17 cellular contexts compared by ENCODE assay signal in the genomic region with DNA sequence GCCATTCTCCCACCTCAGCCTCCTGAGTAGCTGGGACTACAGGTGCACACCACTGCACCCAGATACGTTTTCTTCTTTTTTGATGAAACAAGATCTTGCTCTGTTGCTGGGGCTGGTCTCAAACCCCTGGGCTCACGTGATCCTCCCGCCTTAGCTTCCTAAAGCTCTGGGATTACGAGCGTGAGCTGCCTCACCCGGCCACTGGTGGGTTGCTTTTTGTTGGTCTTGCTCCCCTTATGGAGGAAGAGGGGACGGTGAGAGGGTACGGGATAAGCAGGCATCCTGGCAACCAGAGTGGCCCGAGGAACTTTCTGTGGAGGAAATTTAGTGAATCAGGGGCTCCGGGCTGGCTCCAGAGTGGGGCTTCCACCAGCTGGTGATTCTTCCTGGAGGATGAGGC.
DNase-seq lines count a peak whose midpoint lies in the region; ATAC-seq and TF ChIP-seq lines count a peak whose summit lies in the region.
"Had no signal": no experiment of that assay in that cellular context is flagged by ENCODE, and none has a peak within 500 bp of the region (broad histone marks: within the 10 kb centered on the region; RNA-seq: fewer than 3 reads in every experiment).

No MANE protein-coding gene starts in this region.

- H3K4me1 Mint-ChIP-seq in CD4-positive, CD25-positive, alpha-beta regulatory T cell, result peaks cover 0 to 8% (median 5%) of the 10 kb centered on the region in 4 donors
- H3K4me1 Mint-ChIP-seq in glutamatergic neuron (ENCODE audit: low read depth, unreplicated experiment), result peaks cover 9% of the 10 kb centered on the region
- no peaks in the 10 kb centered on the region for H3K4me1 Mint-ChIP-seq in activated T-cell treated with anti-CD3 and anti-CD28 coated beads, Interleukin-2, amount 50 U/mL, for 4 hours (ENCODE audit: low read depth)

- H3K27ac Mint-ChIP-seq in CD4-positive, CD25-positive, alpha-beta regulatory T cell, result peak overlapping the region in 2 of 3 donors; percentile 43 to 52
- no peak overlapping the region for H3K27ac Mint-ChIP-seq in glutamatergic neuron (ENCODE audit: unreplicated experiment)
- H3K27ac Mint-ChIP-seq: CD4-positive, alpha-beta T cell had no signal

- DNase-seq in BE2C, result peak; percentile 0
- no peak for DNase-seq in CD4-positive, CD25-positive, alpha-beta regulatory T cell
- DNase-seq in glutamatergic neuron, result peak; percentile 3
- DNase-seq in sigmoid colon, result peak; percentile 38
- DNase-seq in NCI-H446 treated with DMSO at 0.1 percent for 48 hours (lab: John Stamatoyannopoulos, UW), result no peak
- no peak for DNase-seq in activated T-cell treated with anti-CD3 and anti-CD28 coated beads, Interleukin-2, amount 50 U/mL, for 4 hours
- DNase-seq in MG63, result no peak
- DNase-seq: DMS79 treated with DMSO at 0.1 percent for 48 hours, H7, NCI-H1048, NCI-H1436 treated with DMSO at 0.1 percent for 48 hours, NCI-H2081, NCI-H510A, NCI-H774 had no signal

- TF ChIP-seq POLR2A in sigmoid colon (IDR thresholded peaks at IDR 0.05), result no peak

- H3K36me3 ChIP-seq in BE2C, result peaks cover 33% of the 10 kb centered on the region
- H3K36me3 ChIP-seq in CD4-positive, CD25-positive, alpha-beta regulatory T cell (ENCODE audit: control insufficient read depth, insufficient read depth, low read length), result peaks cover 84% of the 10 kb centered on the region
- peaks cover 5 to 90% (median 29%) of the 10 kb centered on the region in 4 donors for H3K36me3 ChIP-seq in sigmoid colon
- H3K36me3 ChIP-seq in MG63, result peaks cover 10% of the 10 kb centered on the region; the same call in 1 of the 2 replicates

- no peak overlapping the region for H3K27ac ChIP-seq in CD4-positive, CD25-positive, alpha-beta regulatory T cell (ENCODE audit: insufficient read depth, low read length, poor library complexity, severe bottlenecking)
- no peak overlapping the region for H3K27ac ChIP-seq in sigmoid colon
- H3K27ac ChIP-seq: KMS-11, RWPE1 had no signal

- H3K36me3 Mint-ChIP-seq in CD4-positive, CD25-positive, alpha-beta regulatory T cell, result peaks cover 69% of the 10 kb centered on the region
- H3K36me3 Mint-ChIP-seq in glutamatergic neuron (ENCODE audit: unreplicated experiment), result peaks cover 29% of the 10 kb centered on the region
- peaks cover 70% of the 10 kb centered on the region for H3K36me3 Mint-ChIP-seq in activated T-cell treated with anti-CD3 and anti-CD28 coated beads, Interleukin-2, amount 50 U/mL, for 4 hours (ENCODE audit: insufficient read depth)

- WGBS in sigmoid colon, 2 donors, result 97% methylated on average over 10 of the region's 10 CpGs

- no peak overlapping the region for H3K4me3 Mint-ChIP-seq in CD4-positive, CD25-positive, alpha-beta regulatory T cell
- no peak overlapping the region for H3K4me3 Mint-ChIP-seq in glutamatergic neuron (ENCODE audit: unreplicated experiment)
- H3K4me3 Mint-ChIP-seq in activated T-cell treated with anti-CD3 and anti-CD28 coated beads, Interleukin-2, amount 50 U/mL, for 4 hours, result no peak overlapping the region
- H3K4me3 Mint-ChIP-seq: CD4-positive, alpha-beta T cell had no signal

- H3K27me3 ChIP-seq in BE2C (no peaks in the 10 kb centered on the region), sigmoid colon (no peaks in the 10 kb centered on the region), MG63 (no peaks in the 10 kb centered on the region)
- no peaks in the 10 kb centered on the region for H3K27me3 ChIP-seq in CD4-positive, CD25-positive, alpha-beta regulatory T cell (ENCODE audit: control insufficient read depth, insufficient read depth, low read length)

- no peaks in the 10 kb centered on the region for H3K4me1 ChIP-seq in BE2C
- no peaks in the 10 kb centered on the region for H3K4me1 ChIP-seq in CD4-positive, CD25-positive, alpha-beta regulatory T cell (ENCODE audit: control insufficient read depth, insufficient read depth, low read length, poor library complexity, severe bottlenecking)
- peaks cover 0 to 23% (median 14%) of the 10 kb centered on the region in 4 donors for H3K4me1 ChIP-seq in sigmoid colon

- H3K9me3 ChIP-seq in BE2C (0 out of 2 replicates have a peak, but pooled peaks cover 3% of the 10 kb centered on the region), sigmoid colon (peaks cover 0 to 8% (median 1%) of the 10 kb centered on the region in 4 donors), MG63 (peaks cover 6% of the 10 kb centered on the region)
- H3K9me3 ChIP-seq in CD4-positive, CD25-positive, alpha-beta regulatory T cell (ENCODE audit: control insufficient read depth in 2 of 2, low read length in 2 of 2), result peaks cover 19 to 28% of the 10 kb centered on the region in 2 experiments

- TF ChIP-seq CTCF in BE2C (IDR thresholded peaks at IDR 0.05; ENCODE audit: low read depth, low read length) (no peak), glutamatergic neuron (IDR thresholded peaks at IDR 0.05; ENCODE audit: partially characterized antibody, unreplicated experiment) (no peak), sigmoid colon (IDR thresholded peaks at IDR 0.05) (no peak)

- no peak for ATAC-seq in CD4-positive, CD25-positive, alpha-beta regulatory T cell (ENCODE audit: low read depth in 2 of 2)
- no peak for ATAC-seq in activated T-cell treated with anti-CD3 and anti-CD28 coated beads, Interleukin-2, amount 50 U/mL, for 4 hours

- no peaks in the 10 kb centered on the region for H3K27me3 Mint-ChIP-seq in CD4-positive, CD25-positive, alpha-beta regulatory T cell
- H3K27me3 Mint-ChIP-seq in glutamatergic neuron (ENCODE audit: unreplicated experiment), result peaks cover 14% of the 10 kb centered on the region
- no peaks in the 10 kb centered on the region for H3K27me3 Mint-ChIP-seq in activated T-cell treated with anti-CD3 and anti-CD28 coated beads, Interleukin-2, amount 50 U/mL, for 4 hours (ENCODE audit: low read depth)
- H3K27me3 Mint-ChIP-seq: CD4-positive, alpha-beta T cell had no signal

- TF ChIP-seq EP300 in sigmoid colon (IDR thresholded peaks at IDR 0.05), result no peak

- intact Hi-C loops in sigmoid colon (cut with DNase I), result no loop called here

- H3K9me3 Mint-ChIP-seq in CD4-positive, CD25-positive, alpha-beta regulatory T cell, result peaks cover 0 to 18% (median 11%) of the 10 kb centered on the region in 7 donors
- H3K9me3 Mint-ChIP-seq in glutamatergic neuron (ENCODE audit: unreplicated experiment), result peaks cover 16% of the 10 kb centered on the region
- H3K9me3 Mint-ChIP-seq in activated T-cell treated with anti-CD3 and anti-CD28 coated beads, Interleukin-2, amount 50 U/mL, for 4 hours, result peaks cover 24% of the 10 kb centered on the region

- H3K4me3 ChIP-seq in BE2C (ENCODE audit: low read depth, low read length), result no peak overlapping the region
- no peak overlapping the region for H3K4me3 ChIP-seq in CD4-positive, CD25-positive, alpha-beta regulatory T cell (ENCODE audit: low read depth, low read length)
- no peak overlapping the region for H3K4me3 ChIP-seq in sigmoid colon
- H3K4me3 ChIP-seq in MG63, result no peak overlapping the region

Comparison
In these comparisons a context has a peak if more than half of its experiments do, and no peak if none do; other contexts are left out.
1. DNase-seq: peak in BE2C (single experiment), glutamatergic neuron (single experiment) and sigmoid colon (single experiment); none in CD4-positive, CD25-positive, alpha-beta regulatory T cell (0 of 3), NCI-H446 treated with DMSO at 0.1 percent for 48 hours (single experiment), activated T-cell treated with anti-CD3 and anti-CD28 coated beads, Interleukin-2, amount 50 U/mL, for 4 hours (single experiment) and MG63 (single experiment).